ENCODE assay signal across 9 cellular contexts in the genomic region with DNA sequence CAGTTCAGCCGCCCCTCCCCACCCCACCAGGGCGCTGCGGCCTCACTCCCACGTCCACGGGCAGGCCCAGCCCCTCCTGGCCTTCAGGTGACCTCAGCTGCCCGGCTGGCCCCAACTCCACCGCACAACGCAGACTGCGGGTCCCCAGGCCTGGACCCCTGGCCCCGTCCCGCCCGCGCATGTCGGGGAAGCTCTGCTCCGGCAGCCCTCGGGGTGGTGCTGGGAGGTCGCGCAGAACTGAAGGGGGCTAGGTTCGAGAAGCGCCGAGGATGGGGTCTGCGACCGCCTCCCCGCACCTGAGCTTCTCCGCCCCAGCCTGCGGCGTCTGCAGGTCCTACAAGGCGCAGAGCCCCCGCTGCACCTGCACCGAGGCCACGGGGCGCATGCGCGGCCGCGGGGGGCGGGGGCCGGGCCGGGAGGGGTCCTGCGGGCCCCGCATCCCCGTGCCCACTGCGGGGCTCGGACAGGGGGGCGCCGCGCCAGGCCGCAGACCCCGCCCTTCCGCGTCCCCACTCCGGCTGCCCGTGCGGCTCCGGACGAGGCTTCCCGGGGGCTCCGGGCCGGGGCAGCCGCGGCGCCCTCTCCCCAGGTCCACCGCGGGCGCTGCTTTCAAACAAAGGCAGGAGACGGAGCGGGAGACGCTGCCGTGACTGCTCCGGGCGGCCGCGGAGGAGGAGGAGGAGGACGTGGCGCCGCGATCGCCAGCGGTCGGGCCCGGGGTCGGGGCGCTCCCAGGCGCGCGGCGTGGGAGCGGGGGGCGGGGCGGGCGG. TPM values are rescaled to one million over a fixed set of nuclear protein-coding genes. Genes with fewer than 3 reads are reported as not detected.
DNase-seq lines count a peak whose midpoint lies in the region; ATAC-seq and TF ChIP-seq lines count a peak whose summit lies in the region.
"Had no signal": no experiment of that assay in that cellular context is flagged by ENCODE, and none has a peak within 500 bp of the region (broad histone marks: within the 10 kb centered on the region; RNA-seq: fewer than 3 reads in every experiment).

No MANE protein-coding gene starts in this region.

- ATAC-seq in GM19467 (IDR thresholded peaks at IDR 0.05; ENCODE audit: unreplicated experiment) = no peak
- no peak for ATAC-seq in HG02588 (IDR thresholded peaks at IDR 0.05; ENCODE audit: unreplicated experiment)

- H3K27ac ChIP-seq in dorsolateral prefrontal cortex = peak overlapping the region in 58 of 59 donors; percentile 55 to 95 (median 88)
- H3K27ac ChIP-seq: neutrophil had no signal

- no peak overlapping the region for H3K4me3 ChIP-seq in NB4 (ENCODE audit: low read depth, low read length)
- H3K4me3 ChIP-seq in dorsolateral prefrontal cortex = peak overlapping the region; percentile 53 to 83 (median 70)

- DNase-seq in COR-L47 (lab: John Stamatoyannopoulos, UW) (peak; percentile 62), NB4 (ENCODE audit: low read depth) (peak; percentile 60), dorsolateral prefrontal cortex (peak in 5 of 10 donors; percentile 30 to 80 (median 62)), occipital lobe (lab: John Stamatoyannopoulos, UW) (peak; percentile 40), kidney glomerular epithelial cell (lab: John Stamatoyannopoulos, UW) (no peak), dedifferentiated amniotic fluid mesenchymal stem cell (ENCODE audit: extremely low spot score) (no peak)

- no peak for TF ChIP-seq POLR2A in NB4 (IDR thresholded peaks at IDR 0.05; ENCODE audit: extremely low read depth, insufficient read length)

- no peak for TF ChIP-seq CTCF in NB4 (IDR thresholded peaks at IDR 0.05; ENCODE audit: low read depth, low read length)
- TF ChIP-seq CTCF in dorsolateral prefrontal cortex (IDR thresholded peaks at IDR 0.05 in 54 of 56, conservative IDR thresholded peaks at IDR 0.05 in 2 of 56; ENCODE audit: low read depth in 1 of 56, partially characterized antibody in 56 of 56) = peak in 1 of 56 donors; percentile 12

- H3K27me3 ChIP-seq in dorsolateral prefrontal cortex = no peaks in the 10 kb centered on the region

- intact Hi-C loops in dorsolateral prefrontal cortex (cut with DNase I) = loop anchor here (1.0 to 5.0 kb wide), 2 partner anchors 49 to 51 kb away; a partner anchor contains a TSS

RNA-seq across cellular contexts. Expression of a gene that starts 0.7 kb away (rescaled TPM):
- 100 to 1,000 TPM in 119 of 120 experiments, 10 to 100 TPM in 1; 89.4 to 267 (median 170) TPM for total RNA-seq in dorsolateral prefrontal cortex
- 11.4 TPM for total RNA-seq in occipital lobe

RNA-seq across cellular contexts. Expression of a gene that starts 49.7 kb away (rescaled TPM):
- total RNA-seq in dorsolateral prefrontal cortex = 10 to 100 TPM; 31.6 to 76.1 (median 48.7) TPM
- 19.0 TPM for total RNA-seq in occipital lobe

Comparison
In these comparisons a context has a peak if more than half of its experiments do, and no peak if none do; other contexts are left out.
1. DNase-seq: peak in COR-L47 (single experiment), NB4 (single experiment) and occipital lobe (single experiment); none in kidney glomerular epithelial cell (single experiment) and dedifferentiated amniotic fluid mesenchymal stem cell (single experiment).